1 cellular context compared by ENCODE assay signal in genomic region chr6:12010635-12011275, GRCh38.
A peak's percentile ranks its signal among the peaks of the same experiment; 100 is the strongest.
TF ChIP-seq lines count a peak whose summit lies in the region.

No MANE protein-coding gene starts in this region.

TF ChIP-seq in HEK293, 187 proteins besides CTCF, POLR2A, EP300 and RAD21 (continued from another document):
- TF ChIP-seq ZFP37 (tag by site-specific recombination; IDR thresholded peaks at IDR 0.05), result 0 out of 2 replicates have a peak, but pooled peaks have one; percentile 46
- TF ChIP-seq PRDM4 (tag by site-specific recombination; IDR thresholded peaks at IDR 0.05), result peak; percentile 72; the same call in 1 of the 2 replicates
- TF ChIP-seq ZIC2 (tag by site-specific recombination; IDR thresholded peaks at IDR 0.05), result peak; percentile 57
- no peak for TF ChIP-seq ZNF157 (tag by site-specific recombination; IDR thresholded peaks at IDR 0.05)
- TF ChIP-seq ZBTB26 (tag by site-specific recombination; optimal IDR thresholded peaks at IDR 0.05), result peak; percentile 27
- no peak for TF ChIP-seq ZNF488 (tag by site-specific recombination; IDR thresholded peaks at IDR 0.05)
- no peak for TF ChIP-seq ZNF785 (tag by site-specific recombination; IDR thresholded peaks at IDR 0.05)
- TF ChIP-seq ZNF596 (tag by site-specific recombination; IDR thresholded peaks at IDR 0.05), result peak; percentile 62; the same call in 1 of the 2 replicates
- TF ChIP-seq ZNF76 (tag by site-specific recombination; IDR thresholded peaks at IDR 0.05; ENCODE audit: borderline replicate concordance, low read depth), result no peak
- 0 out of 2 replicates have a peak, but pooled peaks have one; percentile 43 for TF ChIP-seq SCRT2 (tag by site-specific recombination; IDR thresholded peaks at IDR 0.05)
- TF ChIP-seq ZNF560 (tag by site-specific recombination; IDR thresholded peaks at IDR 0.05; ENCODE audit: borderline replicate concordance), result no peak
- TF ChIP-seq ZNF175 (tag by site-specific recombination; IDR thresholded peaks at IDR 0.05), result no peak
- TF ChIP-seq ZNF280D (tag by site-specific recombination; IDR thresholded peaks at IDR 0.05), result no peak
TF ChIP-seq in HEK293: peak in this region for 41.
